9 cellular contexts compared by ENCODE assay signal in genomic region chr10:1715821-1716220, GRCh38. TPM values are rescaled to one million over a fixed set of nuclear protein-coding genes. Genes with fewer than 3 reads are reported as not detected.
DNase-seq lines count a peak whose midpoint lies in the region; ATAC-seq lines count a peak whose summit lies in the region.
"Had no signal": no experiment of that assay in that cellular context is flagged by ENCODE, and none has a peak within 500 bp of the region (broad histone marks: within the 10 kb centered on the region; RNA-seq: fewer than 3 reads in every experiment).

No MANE protein-coding gene starts in this region.

- intact Hi-C loops in left colon (cut with DNase I, micrococcal nuclease): no loop called here

- ATAC-seq in GM21390 (IDR thresholded peaks at IDR 0.05; ENCODE audit: unreplicated experiment) (peak; percentile 75), left colon (peak; percentile 70)

- in situ Hi-C loops in KBM-7 (cut with MboI; ENCODE audit: low pct_unique_long_range_greater_than_20kb, low sequenced_read_pairs): no loop called here

- peak; percentile 28 for DNase-seq in Ammon's horn (ENCODE audit: low spot score)
- peak; percentile 74 for DNase-seq in RKO (ENCODE audit: low spot score)
- DNase-seq in left colon: peak in 1 of 2 donors; percentile 19
- no peak for DNase-seq in NCI-H1694 (lab: John Stamatoyannopoulos, UW)
- DNase-seq in AG08395 (ENCODE audit: low spot score): no peak
- no peak for DNase-seq in dedifferentiated amniotic fluid mesenchymal stem cell (ENCODE audit: extremely low spot score)
- no peak for DNase-seq in KBM-7

RNA-seq across cellular contexts. Expression of gene ADARB2, which starts 21.5 kb away (rescaled TPM):
- total RNA-seq in left colon: under 1 TPM; 0.21 to 0.73 TPM
- total RNA-seq: endothelial cell of umbilical vein had no signal

Comparison
In these comparisons a context has a peak if more than half of its experiments do, and no peak if none do; other contexts are left out.
1. DNase-seq: peak in Ammon's horn (single experiment) and RKO (single experiment); none in NCI-H1694 (single experiment), AG08395 (single experiment), dedifferentiated amniotic fluid mesenchymal stem cell (single experiment) and KBM-7 (single experiment).